Comparison of ENCODE assay signal across 9 cellular contexts in genomic region chr1:207925210-207925609, GRCh38. TPM values are rescaled to one million over a fixed set of nuclear protein-coding genes. Genes with fewer than 3 reads are reported as not detected.
DNase-seq lines count a peak whose midpoint lies in the region; ATAC-seq, FAIRE-seq and TF ChIP-seq lines count a peak whose summit lies in the region.
"Had no signal": no experiment of that assay in that cellular context is flagged by ENCODE, and none has a peak within 500 bp of the region (broad histone marks: within the 10 kb centered on the region; RNA-seq: fewer than 3 reads in every experiment).

No MANE protein-coding gene starts in this region.

- H3K36me3 ChIP-seq in Loucy (ENCODE audit: insufficient read depth, low read length) = no peaks in the 10 kb centered on the region
- H3K36me3 ChIP-seq in endothelial cell of umbilical vein (ENCODE audit: control insufficient read depth in 2 of 2, extremely low read depth in 1 of 2, insufficient read depth in 2 of 2, low read length in 2 of 2) = no peaks in the 10 kb centered on the region

- H3K4me1 ChIP-seq in Loucy (ENCODE audit: insufficient read depth, low read length, poor library complexity, severe bottlenecking) = peaks cover 36% of the 10 kb centered on the region
- peaks cover 33% of the 10 kb centered on the region for H3K4me1 ChIP-seq in endothelial cell of umbilical vein (ENCODE audit: control insufficient read depth, extremely low read depth, insufficient read depth, low read length)

- H3K4me2 ChIP-seq in Loucy (ENCODE audit: low read depth, low read length, poor library complexity, severe bottlenecking) (peak overlapping the region; percentile 64), endothelial cell of umbilical vein (ENCODE audit: insufficient read depth, low read length) (no peak overlapping the region)

- intact Hi-C loops in endothelial cell of umbilical vein (cut with micrococcal nuclease) = no loop called here

- no peak overlapping the region for H3K4me3 Mint-ChIP-seq in activated T-cell treated with anti-CD3 and anti-CD28 coated beads, Interleukin-2, amount 50 U/mL, for 72 hours

- DNase-seq in Ammon's horn (ENCODE audit: low spot score) (peak; percentile 10), endothelial cell of umbilical vein (ENCODE audit: low read depth, low spot score) (peak; percentile 88), mucosa of gallbladder (ENCODE audit: low spot score) (peak; percentile 41), G401 (ENCODE audit: low spot score) (no peak), GM19238 (ENCODE audit: insufficient read length, low spot score) (no peak)
- DNase-seq in activated T-cell treated with anti-CD3 and anti-CD28 coated beads, Interleukin-2, amount 50 U/mL, for 72 hours = no peak
- DNase-seq: activated CD4-positive, alpha-beta T cell treated with anti-CD3 and anti-CD28 coated beads for 4 hours had no signal

- no peaks in the 10 kb centered on the region; the same call in 1 of the 2 replicates for H3K9me3 ChIP-seq in Loucy (ENCODE audit: insufficient read depth, low read depth, low read length)
- H3K9me3 ChIP-seq in endothelial cell of umbilical vein (replicated peaks; ENCODE audit: control insufficient read depth, insufficient read depth, low read length) = no peaks in the 10 kb centered on the region

- CTCF ChIA-PET in endothelial cell of umbilical vein (lab: Charles Lee) = interaction anchor here (0.9 to 2.2 kb wide), 7 partner anchors 11 to 40 kb away, joined by 3 to 12 read pairs (median 6); no protein-coding TSS in a partner anchor

- in situ Hi-C loops in G401 (cut with HindIII; ENCODE audit: low sequenced_read_pairs) = no loop called here

- TF ChIP-seq POLR2A in endothelial cell of umbilical vein (IDR thresholded peaks at IDR 0.05; ENCODE audit: low read depth, low read length) = no peak

- H3K36me3 Mint-ChIP-seq in activated T-cell treated with anti-CD3 and anti-CD28 coated beads, Interleukin-2, amount 50 U/mL, for 72 hours (ENCODE audit: insufficient read depth in 2 of 2) = no peaks in the 10 kb centered on the region

- H4K20me1 ChIP-seq in Loucy (ENCODE audit: insufficient read depth, low read length, poor library complexity, severe bottlenecking) = no peaks in the 10 kb centered on the region
- no peaks in the 10 kb centered on the region for H4K20me1 ChIP-seq in endothelial cell of umbilical vein (replicated peaks; ENCODE audit: control insufficient read depth, extremely low read depth, insufficient read depth, low read length)

- no peaks in the 10 kb centered on the region for H3K4me1 Mint-ChIP-seq in activated T-cell treated with anti-CD3 and anti-CD28 coated beads, Interleukin-2, amount 50 U/mL, for 72 hours (ENCODE audit: low read depth)

- H3K27me3 ChIP-seq in Loucy (ENCODE audit: insufficient read depth, low read length, poor library complexity, severe bottlenecking) = no peaks in the 10 kb centered on the region
- no peaks in the 10 kb centered on the region for H3K27me3 ChIP-seq in endothelial cell of umbilical vein (ENCODE audit: control insufficient read depth in 2 of 2, insufficient read depth in 2 of 2, low read length in 2 of 2)

- no peak for FAIRE-seq in endothelial cell of umbilical vein (lab: Jason Lieb, UNC)

- no peak overlapping the region for H3K27ac ChIP-seq in endothelial cell of umbilical vein (ENCODE audit: insufficient read depth, low read depth, low read length)

- no peak for TF ChIP-seq CTCF in Loucy (conservative IDR thresholded peaks at IDR 0.05; ENCODE audit: low read length)
- TF ChIP-seq CTCF in endothelial cell of umbilical vein (IDR thresholded peaks at IDR 0.05; ENCODE audit: extremely low read depth in 1 of 2, insufficient read depth in 1 of 2, low read depth in 1 of 2, low read length in 2 of 2) = no peak

- H3K27me3 Mint-ChIP-seq in activated T-cell treated with anti-CD3 and anti-CD28 coated beads, Interleukin-2, amount 50 U/mL, for 72 hours (ENCODE audit: low read depth) = peaks cover 38% of the 10 kb centered on the region

- H2AFZ ChIP-seq in Loucy (ENCODE audit: low read length) (no peak overlapping the region), endothelial cell of umbilical vein (ENCODE audit: low read depth, low read length) (peak overlapping the region; percentile 71)

- ATAC-seq in HG03342 (IDR thresholded peaks at IDR 0.05; ENCODE audit: unreplicated experiment) = no peak
- no peak for ATAC-seq in activated T-cell treated with anti-CD3 and anti-CD28 coated beads, Interleukin-2, amount 50 U/mL, for 72 hours (replicated peaks in 1 of 2)

- H3K79me2 ChIP-seq in Loucy (ENCODE audit: insufficient read depth, low read length) (no peaks in the 10 kb centered on the region), endothelial cell of umbilical vein (ENCODE audit: control insufficient read depth, insufficient read depth, low read length) (no peaks in the 10 kb centered on the region)

- BruUV-seq in endothelial cell of umbilical vein (replicated peaks; lab: Mats Ljungman, UMichigan) = no TSS peak

- H3K9me3 Mint-ChIP-seq in activated T-cell treated with anti-CD3 and anti-CD28 coated beads, Interleukin-2, amount 50 U/mL, for 72 hours = no peaks in the 10 kb centered on the region

- POLR2A ChIA-PET in endothelial cell of umbilical vein (lab: Charles Lee) = interaction anchor here (0.8 kb wide), 1 partner anchor 14 kb away, joined by 3 read pairs; the partner anchor contains the start of gene CD34

- H3K9ac ChIP-seq in Loucy (ENCODE audit: low read depth, low read length, poor library complexity, severe bottlenecking) = peak overlapping the region; percentile 47
- H3K9ac ChIP-seq in endothelial cell of umbilical vein (replicated peaks; ENCODE audit: extremely low read depth, insufficient read depth, low read length) = no peak overlapping the region

- no peaks in the 10 kb centered on the region for H3K9me2 ChIP-seq in Loucy (replicated peaks; ENCODE audit: low read depth, low read length)

- H3F3A ChIP-seq in Loucy (ENCODE audit: low read depth) = peaks cover 7% of the 10 kb centered on the region; the same call in 1 of the 2 replicates

- H3K27ac Mint-ChIP-seq in activated T-cell treated with anti-CD3 and anti-CD28 coated beads, Interleukin-2, amount 50 U/mL, for 72 hours = no peak overlapping the region

- H3K4me3 ChIP-seq in Loucy (ENCODE audit: low read length, poor library complexity, severe bottlenecking) = no peak overlapping the region
- no peak overlapping the region for H3K4me3 ChIP-seq in endothelial cell of umbilical vein (replicated peaks in 1 of 3; ENCODE audit: insufficient read depth in 1 of 3, low read depth in 1 of 3, low read length in 3 of 3)

- dilution Hi-C loops in endothelial cell of umbilical vein (cut with MboI; ENCODE audit: extremely low pct_ligation_motif_present, low sequenced_read_pairs) = no loop called here

- no peaks in the 10 kb centered on the region for H3K9me1 ChIP-seq in endothelial cell of umbilical vein (replicated peaks; ENCODE audit: control insufficient read depth, extremely low read depth, insufficient read depth, low read length)

TF ChIP-seq in endothelial cell of umbilical vein, 7 proteins besides CTCF, POLR2A, EP300 and RAD21:
- no peak for TF ChIP-seq GATA2 (IDR thresholded peaks at IDR 0.05; ENCODE audit: insufficient read depth, insufficient read length, low read depth, low read length)
TF ChIP-seq in endothelial cell of umbilical vein: peak in this region for 0.

RNA-seq across cellular contexts. Expression of gene CD34, which starts 14.3 kb away (rescaled TPM):
- total RNA-seq in endothelial cell of umbilical vein = 115 and 174 TPM in 2 replicates
- 102 and 136 TPM in 2 replicates for polyA plus RNA-seq in endothelial cell of umbilical vein
- 39.5 and 65.4 TPM in 2 replicates for polyA plus RNA-seq in endothelial cell of umbilical vein (2011; cell fraction: cytosol; rRNA removed)
- 32.2 and 55.6 TPM in 2 replicates for polyA plus RNA-seq in endothelial cell of umbilical vein (2011; cell fraction: nucleus; rRNA removed)
- polyA plus RNA-seq in endothelial cell of umbilical vein (2012) = 16.9 and 23.7 TPM in 2 replicates
- polyA minus RNA-seq in endothelial cell of umbilical vein = 87.5 and 111 TPM in 2 replicates
- not detected for polyA minus RNA-seq in endothelial cell of umbilical vein (2011; cell fraction: cytosol; rRNA and poly(A)+ RNA removed)
- polyA minus RNA-seq in endothelial cell of umbilical vein (2011; cell fraction: nucleus; rRNA and poly(A)+ RNA removed) = 19.8 and 20.0 TPM in 2 replicates
- 23.2 TPM for total RNA-seq in mucosa of gallbladder
- total RNA-seq in G401 (2014; rRNA removed; shearing (Covaris generic)) = not detected in 2 replicates
- under 1 TPM; 0.05 to 0.09 TPM for total RNA-seq in activated T-cell treated with anti-CD3 and anti-CD28 coated beads, Interleukin-2, amount 50 U/mL, for 72 hours

Comparison
In these comparisons a context has a peak if more than half of its experiments do, and no peak if none do; other contexts are left out.
1. DNase-seq: peak in Ammon's horn (single experiment), endothelial cell of umbilical vein (single experiment) and mucosa of gallbladder (single experiment); none in G401 (single experiment), GM19238 (single experiment) and activated T-cell treated with anti-CD3 and anti-CD28 coated beads, Interleukin-2, amount 50 U/mL, for 72 hours (0 of 2).
2. RNA of gene CD34, which starts 14.3 kb away (total RNA-seq): 115 to 174 TPM in endothelial cell of umbilical vein and 23.2 TPM in mucosa of gallbladder (single experiment); 0.05 to 0.09 TPM in activated T-cell treated with anti-CD3 and anti-CD28 coated beads, Interleukin-2, amount 50 U/mL, for 72 hours and not detected in G401; every median in the first group is over 10 times any median in the second.